8 cellular contexts compared by ENCODE assay signal in the genomic region with DNA sequence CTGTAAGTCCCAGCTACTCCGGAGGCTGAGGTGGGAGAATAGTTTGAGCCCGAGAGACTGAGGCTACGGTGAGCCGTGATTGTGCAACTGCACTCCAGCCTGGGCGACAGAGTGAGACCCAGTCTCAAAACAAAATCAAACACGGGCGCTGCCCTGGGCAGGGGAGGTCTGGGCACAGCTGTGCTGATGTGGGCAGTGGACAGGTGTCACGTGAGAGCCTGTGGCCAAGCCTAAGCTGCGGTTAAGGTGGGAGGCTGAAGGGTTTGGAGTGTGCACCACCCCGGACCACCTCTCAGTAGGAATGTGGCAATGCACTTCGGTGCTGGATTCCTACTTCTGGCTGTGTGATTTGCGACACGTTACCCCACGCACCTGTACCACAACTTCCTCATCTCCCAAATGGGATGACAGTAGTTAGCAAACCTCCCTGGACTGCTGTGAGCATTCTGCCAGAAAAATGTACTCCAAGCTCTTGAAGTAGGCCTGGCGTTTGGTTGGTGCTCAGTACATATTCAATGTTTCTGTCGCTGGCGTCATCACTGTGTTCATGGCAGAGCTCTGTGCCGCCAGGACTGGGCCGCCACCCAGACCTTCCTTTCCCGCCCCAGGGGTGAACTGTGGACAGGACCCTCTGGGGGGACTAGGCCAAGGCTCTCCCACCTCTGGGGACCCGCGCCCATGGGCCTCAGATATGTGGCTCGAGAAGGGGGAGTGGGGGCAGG. TPM values are rescaled to one million over a fixed set of nuclear protein-coding genes. Genes with fewer than 3 reads are reported as not detected.
DNase-seq lines count a peak whose midpoint lies in the region; ATAC-seq and TF ChIP-seq lines count a peak whose summit lies in the region.

No MANE protein-coding gene starts in this region.

- DNase-seq in SJCRH30: no peak
- no peak for DNase-seq in foreskin fibroblast
- no peak for DNase-seq in iPS-NIHi7 (ENCODE audit: extremely low spot score)
- DNase-seq in cerebellar cortex (ENCODE audit: low spot score): no peak

- H3K4me1 ChIP-seq in SJCRH30: 0 out of 2 replicates have a peak, but pooled peaks cover 3% of the 10 kb centered on the region
- H3K4me1 ChIP-seq in rectal smooth muscle tissue (ENCODE audit: control insufficient read depth, insufficient read depth, low read length): peaks cover 4% of the 10 kb centered on the region

- no peak for ATAC-seq in HG03175 (IDR thresholded peaks at IDR 0.05; ENCODE audit: unreplicated experiment)
- no peak for ATAC-seq in GM18909 (IDR thresholded peaks at IDR 0.05; ENCODE audit: poor library complexity, unreplicated experiment)

- H3K27me3 ChIP-seq in SJCRH30 (no peaks in the 10 kb centered on the region), rectal smooth muscle tissue (ENCODE audit: control insufficient read depth, insufficient read depth, low read length) (no peaks in the 10 kb centered on the region)

- H3K36me3 ChIP-seq in SJCRH30 (no peaks in the 10 kb centered on the region), rectal smooth muscle tissue (ENCODE audit: control insufficient read depth, insufficient read depth, low read length) (no peaks in the 10 kb centered on the region)

- TF ChIP-seq CTCF in GM12875 (IDR thresholded peaks at IDR 0.05; ENCODE audit: borderline replicate concordance, insufficient read depth, low read depth, low read length) (no peak), foreskin fibroblast (IDR thresholded peaks at IDR 0.05; ENCODE audit: low read depth, low read length) (no peak)

- no peak overlapping the region for H3K9ac ChIP-seq in rectal smooth muscle tissue (ENCODE audit: low read length)

- H3K27ac ChIP-seq in SJCRH30 (peak overlapping the region; percentile 55), rectal smooth muscle tissue (ENCODE audit: low read depth, low read length) (peak overlapping the region; percentile 76)

- H3K4me3 ChIP-seq in GM12875 (ENCODE audit: low read depth, low read length) (peak overlapping the region; percentile 91), SJCRH30 (peak overlapping the region; percentile 73), foreskin fibroblast (ENCODE audit: low read depth in 1 of 2, low read length in 2 of 2) (peak overlapping the region; percentile 76 to 87), rectal smooth muscle tissue (ENCODE audit: low read length) (peak overlapping the region; percentile 92)

- no peaks in the 10 kb centered on the region for H3K9me3 ChIP-seq in SJCRH30 (replicated peaks)

RNA-seq across cellular contexts. Expression of a gene that starts 0.8 kb away (rescaled TPM):
- 22.7 and 24.3 TPM in 2 replicates for total RNA-seq in SJCRH30 (2014; rRNA removed; shearing (Covaris generic))

RNA-seq across cellular contexts. Expression of a gene that starts 44.5 kb away (rescaled TPM):
- total RNA-seq in SJCRH30 (2014; rRNA removed; shearing (Covaris generic)): 10.6 and 12.9 TPM in 2 replicates
